Comparison of ENCODE assay signal across 26 cellular contexts in genomic region chr6:113350521-113350920, GRCh38.
DNase-seq lines count a peak whose midpoint lies in the region; ATAC-seq and TF ChIP-seq lines count a peak whose summit lies in the region.
"Had no signal": no experiment of that assay in that cellular context is flagged by ENCODE, and none has a peak within 500 bp of the region (broad histone marks: within the 10 kb centered on the region; RNA-seq: fewer than 3 reads in every experiment).

No MANE protein-coding gene starts in this region.

- H3K27me3 ChIP-seq in left ventricle myocardium inferior (ENCODE audit: low read depth) = no peaks in the 10 kb centered on the region
- H3K27me3 ChIP-seq in brain microvascular endothelial cell (replicated peaks) = no peaks in the 10 kb centered on the region
- H3K27me3 ChIP-seq in WERI-Rb-1 (ENCODE audit: insufficient read depth, low read depth, severe bottlenecking) = no peaks in the 10 kb centered on the region
- H3K27me3 ChIP-seq: BLaER1, gastroesophageal sphincter had no signal

- peak overlapping the region; percentile 64 for H3K27ac ChIP-seq in left ventricle myocardium inferior (replicated peaks)
- H3K27ac ChIP-seq in brain microvascular endothelial cell = peak overlapping the region; percentile 95
- no peak overlapping the region for H3K27ac ChIP-seq in WERI-Rb-1
- H3K27ac ChIP-seq: BLaER1, gastroesophageal sphincter, HL-60 had no signal

- TF ChIP-seq CTCF in left ventricle myocardium inferior (IDR thresholded peaks at IDR 0.05; ENCODE audit: borderline replicate concordance) (no peak), brain microvascular endothelial cell (IDR thresholded peaks at IDR 0.05; ENCODE audit: low read depth, low read length, missing control alignments) (no peak), fibroblast of villous mesenchyme (IDR thresholded peaks at IDR 0.05; ENCODE audit: insufficient read depth, low read depth, low read length) (no peak), WERI-Rb-1 (IDR thresholded peaks at IDR 0.05; ENCODE audit: low read depth, low read length) (no peak)

- H3K36me3 ChIP-seq in left ventricle myocardium inferior (no peaks in the 10 kb centered on the region), brain microvascular endothelial cell (replicated peaks) (no peaks in the 10 kb centered on the region), WERI-Rb-1 (no peaks in the 10 kb centered on the region)
- H3K36me3 ChIP-seq: BLaER1, gastroesophageal sphincter had no signal

- no peak for DNase-seq in left ventricle myocardium inferior
- DNase-seq in Right ventricle myocardium superior = no peak
- DNase-seq in brain microvascular endothelial cell = no peak
- peak; percentile 54 for DNase-seq in fibroblast of villous mesenchyme (ENCODE audit: low read depth)
- DNase-seq in WERI-Rb-1 = no peak
- no peak for DNase-seq in iPS-NIHi7 (ENCODE audit: extremely low spot score)
- no peak for DNase-seq in AG08395 (ENCODE audit: low spot score)
- no peak for DNase-seq in posterior cingulate gyrus
- DNase-seq: activated CD4-positive, alpha-beta T cell treated with anti-CD3 and anti-CD28 coated beads for 48 hours; activated gamma-delta T cell; activated naive CD8-positive, alpha-beta T cell treated with anti-CD3 and anti-CD28 coated beads, Interleukin-2, amount 10 ng/mL, durations not matched to agents 7 days and 5 days; activated T-cell treated with anti-CD3 and anti-CD28 coated beads, Interleukin-2, amount 50 U/mL, for 24 hours; DND-41; left ventricle myocardium superior; naive thymus-derived CD8-positive, alpha-beta T cell; NCI-H446; NCI-H82; retina; stimulated activated CD4-positive, alpha-beta T cell treated with anti-CD3 and anti-CD28 coated beads, Interleukin-4, amount 100 ng/mL, for 24 hours; trophoblast cell had no signal

- ATAC-seq in Right ventricle myocardium superior (ENCODE audit: poor library complexity) = no peak
- ATAC-seq: gastroesophageal sphincter; GM23338; HepG2; naive thymus-derived CD8-positive, alpha-beta T cell; stimulated activated effector memory CD8-positive, alpha-beta T cell treated with anti-CD3 and anti-CD28 coated beads, Interleukin-12 subunit alpha, Interleukin-12 subunit beta, amount 100 ng/mL, for 72 hours had no signal

- intact Hi-C loops in left ventricle myocardium inferior (cut with micrococcal nuclease) = no loop called here
- intact Hi-C loops in Right ventricle myocardium superior (cut with DNase I) = no loop called here
- intact Hi-C loops in posterior cingulate gyrus (cut with DNase I) = no loop called here

- H3K4me3 ChIP-seq in left ventricle myocardium inferior = no peak overlapping the region
- no peak overlapping the region for H3K4me3 ChIP-seq in brain microvascular endothelial cell (ENCODE audit: low read depth, low read length)
- no peak overlapping the region for H3K4me3 ChIP-seq in fibroblast of villous mesenchyme (ENCODE audit: low read depth, low read length)
- H3K4me3 ChIP-seq in WERI-Rb-1 (ENCODE audit: low read depth, low read length) = no peak overlapping the region
- H3K4me3 ChIP-seq: BLaER1, gastroesophageal sphincter, GM23338 had no signal

- in situ Hi-C loops in brain microvascular endothelial cell (cut with HindIII; ENCODE audit: low pct_ligation_motif_present, low sequenced_read_pairs) = no loop called here

- H3K9me3 ChIP-seq in left ventricle myocardium inferior (replicated peaks) (no peaks in the 10 kb centered on the region), WERI-Rb-1 (ENCODE audit: severe bottlenecking) (no peaks in the 10 kb centered on the region)
- H3K9me3 ChIP-seq: BLaER1, gastroesophageal sphincter had no signal

- H3K4me1 ChIP-seq in left ventricle myocardium inferior = peaks cover 25% of the 10 kb centered on the region
- H3K4me1 ChIP-seq: BLaER1, gastroesophageal sphincter had no signal
